9 cellular contexts compared by ENCODE assay signal in the genomic region with DNA sequence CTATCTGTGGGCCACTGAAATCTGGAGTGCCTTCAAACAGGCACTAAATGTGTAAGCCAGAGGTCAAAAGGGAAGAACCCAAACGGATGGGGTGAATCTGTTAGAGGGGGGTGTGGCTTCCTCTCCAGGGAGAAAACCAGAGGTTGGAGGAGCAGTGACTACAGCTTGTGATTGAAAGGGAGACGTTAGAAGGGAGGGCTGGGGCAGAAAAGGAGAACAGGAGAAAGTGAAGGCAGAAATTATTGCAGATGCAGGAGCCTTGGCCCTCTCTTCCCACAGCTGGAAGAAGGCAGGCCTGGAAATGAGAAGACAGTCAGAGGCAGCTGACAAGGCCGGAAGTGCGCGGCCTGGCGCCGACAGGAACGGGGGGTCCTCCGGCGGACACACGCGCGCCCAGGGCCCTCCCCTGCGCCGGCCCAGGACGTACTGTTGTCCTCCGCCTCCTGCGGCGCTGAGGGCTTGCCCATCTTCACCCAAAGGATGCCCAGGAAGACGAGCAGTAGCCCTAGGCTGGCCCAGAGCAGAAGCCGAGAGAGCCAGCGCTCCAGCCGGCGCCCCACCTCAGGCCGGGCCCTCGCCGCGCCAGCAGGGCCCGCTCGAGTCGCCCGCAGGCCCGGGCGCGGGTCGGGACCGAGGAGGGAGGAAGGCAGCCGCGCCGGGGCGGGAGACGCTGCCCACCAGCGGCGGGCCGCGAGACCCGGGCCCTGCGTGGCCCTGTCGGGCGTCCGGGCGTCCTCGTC. TPM values are rescaled to one million over a fixed set of nuclear protein-coding genes. Genes with fewer than 3 reads are reported as not detected.
DNase-seq lines count a peak whose midpoint lies in the region; ATAC-seq and TF ChIP-seq lines count a peak whose summit lies in the region.
"Had no signal": no experiment of that assay in that cellular context is flagged by ENCODE, and none has a peak within 500 bp of the region (broad histone marks: within the 10 kb centered on the region; RNA-seq: fewer than 3 reads in every experiment).

No MANE protein-coding gene starts in this region.

- ATAC-seq in GM19043 (IDR thresholded peaks at IDR 0.05; ENCODE audit: low read depth, unreplicated experiment) = peak; percentile 51
- ATAC-seq in HG03280 (IDR thresholded peaks at IDR 0.05; ENCODE audit: unreplicated experiment) = peak; percentile 45

- TF ChIP-seq CTCF in C4-2B (conservative IDR thresholded peaks at IDR 0.05) (no peak), fibroblast of the aortic adventitia (IDR thresholded peaks at IDR 0.05; ENCODE audit: insufficient read depth, low read length) (no peak), nephron progenitor cell (IDR thresholded peaks at IDR 0.05) (no peak)

- H3K27me3 Mint-ChIP-seq in nephron progenitor cell (ENCODE audit: low read depth, poor library complexity) = peaks cover 3% of the 10 kb centered on the region

- H3K4me3 Mint-ChIP-seq in nephron progenitor cell = peak overlapping the region; percentile 97

- peaks cover 26% of the 10 kb centered on the region for H3K36me3 Mint-ChIP-seq in nephron progenitor cell (ENCODE audit: low read depth)

- H3K27ac Mint-ChIP-seq in nephron progenitor cell = peak overlapping the region; percentile 99

- peaks cover 80% of the 10 kb centered on the region for H3K4me1 Mint-ChIP-seq in nephron progenitor cell

- H3K9me3 Mint-ChIP-seq in nephron progenitor cell = no peaks in the 10 kb centered on the region

- peak overlapping the region; percentile 74 for H3K4me3 ChIP-seq in fibroblast of the aortic adventitia (ENCODE audit: low read depth, low read length)

- DNase-seq in RPMI8226 (peak; percentile 71), fibroblast of the aortic adventitia (ENCODE audit: low read depth) (peak; percentile 75), nephron progenitor cell (peak; percentile 61), substantia nigra (lab: John Stamatoyannopoulos, UW) (peak in 48 of 49 donors; percentile 13 to 83 (median 54))
- peak; percentile 85 for DNase-seq in activated effector memory CD4-positive, alpha-beta T cell treated with anti-CD3 and anti-CD28 coated beads, Interleukin-2, amount 50 U/mL, for 16 hours

- H3K27ac ChIP-seq in C4-2B (peak overlapping the region; percentile 95), substantia nigra (ENCODE audit: low read depth, low read length, poor library complexity, severe bottlenecking) (peak overlapping the region; percentile 93)

RNA-seq across cellular contexts. Expression of gene LEMD2, which starts 0.8 kb away (rescaled TPM):
- 31.2 and 75.3 TPM in 2 replicates for total RNA-seq in fibroblast of the aortic adventitia (ENCODE audit: low replicate concordance)

RNA-seq across cellular contexts. Expression of gene MLN, which starts 15.7 kb away (rescaled TPM):
- not detected in 2 replicates for total RNA-seq in fibroblast of the aortic adventitia (ENCODE audit: low replicate concordance)
- total RNA-seq: glomerular endothelial cell had no signal

RNA-seq across cellular contexts. Expression of gene IP6K3, which starts 41.4 kb away (rescaled TPM):
- not detected in 2 replicates for total RNA-seq in fibroblast of the aortic adventitia (ENCODE audit: low replicate concordance)
- total RNA-seq: glomerular endothelial cell had no signal

Comparison
In these comparisons a context has a peak if more than half of its experiments do, and no peak if none do; other contexts are left out.
1. Peak in every context shown above with its lines: DNase-seq, ATAC-seq, H3K4me3 ChIP-seq and H3K27ac ChIP-seq.